1 cellular context compared by ENCODE assay signal in the genomic region with DNA sequence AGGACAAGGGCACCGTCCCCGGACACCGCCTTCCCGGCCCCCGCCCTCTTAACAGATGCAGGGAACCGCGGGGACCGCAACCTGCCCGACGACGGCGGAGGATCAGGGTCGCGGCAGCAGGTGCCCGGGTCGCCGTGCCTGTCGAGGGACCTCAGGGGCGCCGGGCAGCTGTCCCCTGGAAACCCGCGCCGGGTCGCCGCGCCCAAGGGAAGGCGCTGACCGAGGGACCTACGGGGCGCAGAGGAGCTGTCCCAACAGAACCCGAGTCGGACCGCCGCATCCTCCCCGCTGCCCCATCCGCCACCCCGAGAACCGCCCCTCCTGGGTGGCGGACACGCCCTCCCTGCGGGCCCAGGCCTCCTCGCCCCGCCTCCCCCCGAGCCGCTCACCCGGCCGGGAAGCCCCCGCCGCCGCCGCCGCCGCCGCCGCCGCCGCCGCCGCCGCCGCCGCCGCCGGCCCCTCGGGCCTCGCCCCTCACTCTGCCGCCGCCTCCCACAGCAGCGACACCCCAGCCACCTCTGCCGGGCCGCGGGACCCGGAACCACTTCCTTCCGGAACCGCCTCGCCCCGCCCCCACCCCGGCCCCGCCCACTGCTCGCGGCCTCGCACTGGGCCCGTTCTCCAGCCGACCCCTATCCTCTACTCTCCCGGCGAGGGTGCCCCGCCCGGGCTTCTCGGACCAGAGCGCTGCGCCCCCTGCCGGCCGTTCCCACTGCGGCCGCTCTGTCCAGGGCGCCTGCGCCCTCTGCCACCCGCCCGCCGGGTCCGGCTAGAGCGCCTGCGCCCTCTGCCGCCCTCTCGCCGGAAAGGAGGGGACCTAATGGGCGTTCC.
TF ChIP-seq lines count a peak whose summit lies in the region.

Gene BCLAF3 (minus strand): TSS at position 543 of the 831 bp plus-strand sequence. CDS start 20,797 bp downstream, outside the sequence.

TF ChIP-seq in HepG2, 621 proteins besides CTCF, POLR2A, EP300 and RAD21 (continued from another document and continues in another):
- TF ChIP-seq, protein P1, sequence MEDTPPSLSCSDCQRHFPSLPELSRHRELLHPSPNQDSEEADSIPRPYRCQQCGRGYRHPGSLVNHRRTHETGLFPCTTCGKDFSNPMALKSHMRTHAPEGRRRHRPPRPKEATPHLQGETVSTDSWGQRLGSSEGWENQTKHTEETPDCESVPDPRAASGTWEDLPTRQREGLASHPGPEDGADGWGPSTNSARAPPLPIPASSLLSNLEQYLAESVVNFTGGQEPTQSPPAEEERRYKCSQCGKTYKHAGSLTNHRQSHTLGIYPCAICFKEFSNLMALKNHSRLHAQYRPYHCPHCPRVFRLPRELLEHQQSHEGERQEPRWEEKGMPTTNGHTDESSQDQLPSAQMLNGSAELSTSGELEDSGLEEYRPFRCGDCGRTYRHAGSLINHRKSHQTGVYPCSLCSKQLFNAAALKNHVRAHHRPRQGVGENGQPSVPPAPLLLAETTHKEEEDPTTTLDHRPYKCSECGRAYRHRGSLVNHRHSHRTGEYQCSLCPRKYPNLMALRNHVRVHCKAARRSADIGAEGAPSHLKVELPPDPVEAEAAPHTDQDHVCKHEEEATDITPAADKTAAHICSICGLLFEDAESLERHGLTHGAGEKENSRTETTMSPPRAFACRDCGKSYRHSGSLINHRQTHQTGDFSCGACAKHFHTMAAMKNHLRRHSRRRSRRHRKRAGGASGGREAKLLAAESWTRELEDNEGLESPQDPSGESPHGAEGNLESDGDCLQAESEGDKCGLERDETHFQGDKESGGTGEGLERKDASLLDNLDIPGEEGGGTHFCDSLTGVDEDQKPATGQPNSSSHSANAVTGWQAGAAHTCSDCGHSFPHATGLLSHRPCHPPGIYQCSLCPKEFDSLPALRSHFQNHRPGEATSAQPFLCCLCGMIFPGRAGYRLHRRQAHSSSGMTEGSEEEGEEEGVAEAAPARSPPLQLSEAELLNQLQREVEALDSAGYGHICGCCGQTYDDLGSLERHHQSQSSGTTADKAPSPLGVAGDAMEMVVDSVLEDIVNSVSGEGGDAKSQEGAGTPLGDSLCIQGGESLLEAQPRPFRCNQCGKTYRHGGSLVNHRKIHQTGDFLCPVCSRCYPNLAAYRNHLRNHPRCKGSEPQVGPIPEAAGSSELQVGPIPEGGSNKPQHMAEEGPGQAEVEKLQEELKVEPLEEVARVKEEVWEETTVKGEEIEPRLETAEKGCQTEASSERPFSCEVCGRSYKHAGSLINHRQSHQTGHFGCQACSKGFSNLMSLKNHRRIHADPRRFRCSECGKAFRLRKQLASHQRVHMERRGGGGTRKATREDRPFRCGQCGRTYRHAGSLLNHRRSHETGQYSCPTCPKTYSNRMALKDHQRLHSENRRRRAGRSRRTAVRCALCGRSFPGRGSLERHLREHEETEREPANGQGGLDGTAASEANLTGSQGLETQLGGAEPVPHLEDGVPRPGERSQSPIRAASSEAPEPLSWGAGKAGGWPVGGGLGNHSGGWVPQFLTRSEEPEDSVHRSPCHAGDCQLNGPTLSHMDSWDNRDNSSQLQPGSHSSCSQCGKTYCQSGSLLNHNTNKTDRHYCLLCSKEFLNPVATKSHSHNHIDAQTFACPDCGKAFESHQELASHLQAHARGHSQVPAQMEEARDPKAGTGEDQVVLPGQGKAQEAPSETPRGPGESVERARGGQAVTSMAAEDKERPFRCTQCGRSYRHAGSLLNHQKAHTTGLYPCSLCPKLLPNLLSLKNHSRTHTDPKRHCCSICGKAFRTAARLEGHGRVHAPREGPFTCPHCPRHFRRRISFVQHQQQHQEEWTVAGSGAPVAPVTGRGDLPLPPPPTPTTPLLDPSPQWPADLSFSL (CRISPR knock-in tag; IDR thresholded peaks at IDR 0.05), result no peak
- TF ChIP-seq ATM (IDR thresholded peaks at IDR 0.05; ENCODE audit: borderline replicate concordance) (no peak), NFE2L2 (IDR thresholded peaks at IDR 0.05; ENCODE audit: low read length) (no peak), ARNT (IDR thresholded peaks at IDR 0.05) (no peak), ZNF569 (CRISPR knock-in tag; IDR thresholded peaks at IDR 0.05; ENCODE audit: borderline replicate concordance) (no peak), RARA (CRISPR knock-in tag; IDR thresholded peaks at IDR 0.05) (no peak), JUND (CRISPR knock-in tag; IDR thresholded peaks at IDR 0.05) (no peak), ARNT2 (CRISPR knock-in tag; IDR thresholded peaks at IDR 0.05; ENCODE audit: low read depth) (no peak), CEBPZ (IDR thresholded peaks at IDR 0.05; ENCODE audit: low read length) (no peak), FOXP1 (IDR thresholded peaks at IDR 0.05) (no peak), FOXP1 (CRISPR knock-in tag; IDR thresholded peaks at IDR 0.05) (no peak), SSRP1 (CRISPR knock-in tag; IDR thresholded peaks at IDR 0.05) (no peak), STAT5B (CRISPR knock-in tag; IDR thresholded peaks at IDR 0.05) (no peak), ZNF547 (CRISPR knock-in tag; IDR thresholded peaks at IDR 0.05) (no peak), CERS6 (CRISPR knock-in tag; IDR thresholded peaks at IDR 0.05) (no peak), FOXJ3 (CRISPR knock-in tag; IDR thresholded peaks at IDR 0.05; ENCODE audit: borderline replicate concordance) (no peak), HNRNPLL (IDR thresholded peaks at IDR 0.05; ENCODE audit: low read depth, low read length, poor library complexity, severe bottlenecking) (peak; percentile 30), NKX3-1 (CRISPR knock-in tag; IDR thresholded peaks at IDR 0.05) (no peak), ZNF326 (CRISPR knock-in tag; IDR thresholded peaks at IDR 0.05; ENCODE audit: borderline replicate concordance) (no peak), ZNF224 (CRISPR knock-in tag; IDR thresholded peaks at IDR 0.05) (no peak), SPEN (CRISPR knock-in tag; IDR thresholded peaks at IDR 0.05; ENCODE audit: low read depth) (0 out of 2 replicates have a peak, but pooled peaks have one; percentile 15), NR1H2 (CRISPR knock-in tag; IDR thresholded peaks at IDR 0.05; ENCODE audit: borderline replicate concordance, low read depth) (no peak), ZSCAN30 (CRISPR knock-in tag; IDR thresholded peaks at IDR 0.05) (no peak), DMTF1 (CRISPR knock-in tag; IDR thresholded peaks at IDR 0.05) (no peak)
- TF ChIP-seq, protein P2, sequence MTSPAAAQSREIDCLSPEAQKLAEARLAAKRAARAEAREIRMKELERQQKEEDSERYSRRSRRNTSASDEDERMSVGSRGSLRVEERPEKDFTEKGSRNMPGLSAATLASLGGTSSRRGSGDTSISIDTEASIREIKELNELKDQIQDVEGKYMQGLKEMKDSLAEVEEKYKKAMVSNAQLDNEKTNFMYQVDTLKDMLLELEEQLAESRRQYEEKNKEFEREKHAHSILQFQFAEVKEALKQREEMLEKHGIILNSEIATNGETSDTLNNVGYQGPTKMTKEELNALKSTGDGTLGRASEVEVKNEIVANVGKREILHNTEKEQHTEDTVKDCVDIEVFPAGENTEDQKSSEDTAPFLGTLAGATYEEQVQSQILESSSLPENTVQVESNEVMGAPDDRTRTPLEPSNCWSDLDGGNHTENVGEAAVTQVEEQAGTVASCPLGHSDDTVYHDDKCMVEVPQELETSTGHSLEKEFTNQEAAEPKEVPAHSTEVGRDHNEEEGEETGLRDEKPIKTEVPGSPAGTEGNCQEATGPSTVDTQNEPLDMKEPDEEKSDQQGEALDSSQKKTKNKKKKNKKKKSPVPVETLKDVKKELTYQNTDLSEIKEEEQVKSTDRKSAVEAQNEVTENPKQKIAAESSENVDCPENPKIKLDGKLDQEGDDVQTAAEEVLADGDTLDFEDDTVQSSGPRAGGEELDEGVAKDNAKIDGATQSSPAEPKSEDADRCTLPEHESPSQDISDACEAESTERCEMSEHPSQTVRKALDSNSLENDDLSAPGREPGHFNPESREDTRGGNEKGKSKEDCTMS (CRISPR knock-in tag; conservative IDR thresholded peaks at IDR 0.05), result no peak
- TF ChIP-seq, protein P3, sequence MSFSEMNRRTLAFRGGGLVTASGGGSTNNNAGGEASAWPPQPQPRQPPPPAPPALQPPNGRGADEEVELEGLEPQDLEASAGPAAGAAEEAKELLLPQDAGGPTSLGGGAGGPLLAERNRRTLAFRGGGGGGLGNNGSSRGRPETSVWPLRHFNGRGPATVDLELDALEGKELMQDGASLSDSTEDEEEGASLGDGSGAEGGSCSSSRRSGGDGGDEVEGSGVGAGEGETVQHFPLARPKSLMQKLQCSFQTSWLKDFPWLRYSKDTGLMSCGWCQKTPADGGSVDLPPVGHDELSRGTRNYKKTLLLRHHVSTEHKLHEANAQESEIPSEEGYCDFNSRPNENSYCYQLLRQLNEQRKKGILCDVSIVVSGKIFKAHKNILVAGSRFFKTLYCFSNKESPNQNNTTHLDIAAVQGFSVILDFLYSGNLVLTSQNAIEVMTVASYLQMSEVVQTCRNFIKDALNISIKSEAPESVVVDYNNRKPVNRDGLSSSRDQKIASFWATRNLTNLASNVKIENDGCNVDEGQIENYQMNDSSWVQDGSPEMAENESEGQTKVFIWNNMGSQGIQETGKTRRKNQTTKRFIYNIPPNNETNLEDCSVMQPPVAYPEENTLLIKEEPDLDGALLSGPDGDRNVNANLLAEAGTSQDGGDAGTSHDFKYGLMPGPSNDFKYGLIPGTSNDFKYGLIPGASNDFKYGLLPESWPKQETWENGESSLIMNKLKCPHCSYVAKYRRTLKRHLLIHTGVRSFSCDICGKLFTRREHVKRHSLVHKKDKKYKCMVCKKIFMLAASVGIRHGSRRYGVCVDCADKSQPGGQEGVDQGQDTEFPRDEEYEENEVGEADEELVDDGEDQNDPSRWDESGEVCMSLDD (CRISPR knock-in tag; IDR thresholded peaks at IDR 0.05; ENCODE audit: borderline replicate concordance), result peak; percentile 58; the same call in 1 of the 2 replicates
- TF ChIP-seq, protein P4, sequence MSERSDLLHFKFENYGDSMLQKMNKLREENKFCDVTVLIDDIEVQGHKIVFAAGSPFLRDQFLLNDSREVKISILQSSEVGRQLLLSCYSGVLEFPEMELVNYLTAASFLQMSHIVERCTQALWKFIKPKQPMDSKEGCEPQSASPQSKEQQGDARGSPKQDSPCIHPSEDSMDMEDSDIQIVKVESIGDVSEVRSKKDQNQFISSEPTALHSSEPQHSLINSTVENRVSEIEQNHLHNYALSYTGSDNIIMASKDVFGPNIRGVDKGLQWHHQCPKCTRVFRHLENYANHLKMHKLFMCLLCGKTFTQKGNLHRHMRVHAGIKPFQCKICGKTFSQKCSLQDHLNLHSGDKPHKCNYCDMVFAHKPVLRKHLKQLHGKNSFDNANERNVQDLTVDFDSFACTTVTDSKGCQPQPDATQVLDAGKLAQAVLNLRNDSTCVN (CRISPR knock-in tag; IDR thresholded peaks at IDR 0.05; ENCODE audit: borderline replicate concordance), result no peak
